In the genomic region with DNA sequence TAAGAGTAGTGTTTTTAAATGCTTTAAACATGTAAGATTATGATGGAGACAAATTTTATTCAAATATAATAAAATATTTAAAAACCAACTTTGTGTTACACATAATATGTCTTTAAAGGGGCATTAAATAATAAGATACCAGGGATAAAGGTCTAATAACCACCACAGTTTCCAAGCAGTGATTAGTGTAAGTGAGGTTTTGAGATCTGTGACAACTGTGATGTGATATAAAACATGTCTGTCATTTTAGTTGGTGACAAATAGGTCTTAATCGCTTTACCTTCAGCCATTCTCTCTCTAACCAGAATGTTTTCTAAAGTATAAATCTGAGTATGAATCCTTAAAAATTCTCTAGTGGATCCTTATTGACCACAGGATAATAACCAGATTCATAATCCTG, we compare ENCODE assay signal across 32 cellular contexts. TPM values are rescaled to one million over a fixed set of nuclear protein-coding genes. Genes with fewer than 3 reads are reported as not detected.
DNase-seq lines count a peak whose midpoint lies in the region; ATAC-seq and TF ChIP-seq lines count a peak whose summit lies in the region.
"Had no signal": no experiment of that assay in that cellular context is flagged by ENCODE, and none has a peak within 500 bp of the region (broad histone marks: within the 10 kb centered on the region; RNA-seq: fewer than 3 reads in every experiment).

No MANE protein-coding gene starts in this region.

- H3K4me3 ChIP-seq in heart right ventricle: no peak overlapping the region
- H3K4me3 ChIP-seq: A549; BLaER1; BLaER1 treated with 17β-estradiol and CSF1 and Interleukin-3, amounts not matched to agents 10 nM and 100 nM had no signal

- no peaks in the 10 kb centered on the region for H3K4me1 ChIP-seq in heart right ventricle
- H3K4me1 ChIP-seq: A549, BE2C, BLaER1, Caco-2 had no signal

- H3K4me3 Mint-ChIP-seq in central memory CD8-positive, alpha-beta T cell: no peak overlapping the region
- no peak overlapping the region for H3K4me3 Mint-ChIP-seq in stimulated activated memory B cell treated with anti-CD40 and anti-IgM and Interleukin-4, amounts not matched to agents 10 μg/mL and 1 μg/mL and 100 μg/mL, for 72 hours
- H3K4me3 Mint-ChIP-seq: B cell; CD4-positive, alpha-beta memory T cell; CD4-positive, alpha-beta T cell; CD4-positive, CD25-positive, alpha-beta regulatory T cell; CD8-positive, alpha-beta memory T cell; CD8-positive, alpha-beta T cell had no signal

- H3K27ac Mint-ChIP-seq in central memory CD8-positive, alpha-beta T cell (ENCODE audit: low read depth): peak overlapping the region; percentile 17
- H3K27ac Mint-ChIP-seq in stimulated activated memory B cell treated with anti-CD40 and anti-IgM and Interleukin-4, amounts not matched to agents 10 μg/mL and 1 μg/mL and 100 μg/mL, for 72 hours: peak overlapping the region; percentile 17
- H3K27ac Mint-ChIP-seq: B cell; CD4-positive, alpha-beta T cell; CD4-positive, CD25-positive, alpha-beta regulatory T cell; CD8-positive, alpha-beta T cell had no signal

- peaks cover 9% of the 10 kb centered on the region for H3K36me3 Mint-ChIP-seq in central memory CD8-positive, alpha-beta T cell (ENCODE audit: insufficient read depth)
- peaks cover 12% of the 10 kb centered on the region for H3K36me3 Mint-ChIP-seq in stimulated activated memory B cell treated with anti-CD40 and anti-IgM and Interleukin-4, amounts not matched to agents 10 μg/mL and 1 μg/mL and 100 μg/mL, for 72 hours

- H3K9me3 ChIP-seq in heart right ventricle: no peaks in the 10 kb centered on the region
- H3K9me3 ChIP-seq: A549; BE2C; BLaER1; BLaER1 treated with 17β-estradiol and CSF1 and Interleukin-3, amounts not matched to agents 10 nM and 100 nM; Caco-2 had no signal

- intact Hi-C loops in Right ventricle myocardium superior (cut with DNase I) (no loop called here), heart right ventricle (cut with DNase I) (loop anchor here in 1 of 10 donors (10.0 kb wide), 1 partner anchor 113 kb away; no protein-coding TSS in a partner anchor)

- H3K9me3 Mint-ChIP-seq in central memory CD8-positive, alpha-beta T cell: no peaks in the 10 kb centered on the region
- H3K9me3 Mint-ChIP-seq in stimulated activated memory B cell treated with anti-CD40 and anti-IgM and Interleukin-4, amounts not matched to agents 10 μg/mL and 1 μg/mL and 100 μg/mL, for 72 hours: no peaks in the 10 kb centered on the region
- H3K9me3 Mint-ChIP-seq: CD4-positive, alpha-beta memory T cell; CD4-positive, alpha-beta T cell; CD4-positive, CD25-positive, alpha-beta regulatory T cell; CD8-positive, alpha-beta memory T cell; CD8-positive, alpha-beta T cell had no signal

- no peaks in the 10 kb centered on the region for H3K4me1 Mint-ChIP-seq in central memory CD8-positive, alpha-beta T cell
- H3K4me1 Mint-ChIP-seq in stimulated activated memory B cell treated with anti-CD40 and anti-IgM and Interleukin-4, amounts not matched to agents 10 μg/mL and 1 μg/mL and 100 μg/mL, for 72 hours: no peaks in the 10 kb centered on the region
- H3K4me1 Mint-ChIP-seq: B cell; CD8-positive, alpha-beta memory T cell had no signal

- TF ChIP-seq CTCF in heart right ventricle (IDR thresholded peaks at IDR 0.05): no peak

- H3K36me3 ChIP-seq in heart right ventricle: peaks cover 0 to 70% (median 12%) of the 10 kb centered on the region in 9 donors
- H3K36me3 ChIP-seq: BE2C had no signal

- H3K27me3 Mint-ChIP-seq in central memory CD8-positive, alpha-beta T cell: no peaks in the 10 kb centered on the region
- no peaks in the 10 kb centered on the region for H3K27me3 Mint-ChIP-seq in stimulated activated memory B cell treated with anti-CD40 and anti-IgM and Interleukin-4, amounts not matched to agents 10 μg/mL and 1 μg/mL and 100 μg/mL, for 72 hours
- H3K27me3 Mint-ChIP-seq: B cell; CD4-positive, alpha-beta memory T cell; CD4-positive, alpha-beta T cell; CD4-positive, CD25-positive, alpha-beta regulatory T cell; CD8-positive, alpha-beta memory T cell had no signal

- no peaks in the 10 kb centered on the region for H3K27me3 ChIP-seq in heart right ventricle
- H3K27me3 ChIP-seq: BE2C; BLaER1; BLaER1 treated with 17β-estradiol and CSF1 and Interleukin-3, amounts not matched to agents 10 nM and 100 nM had no signal

- 58 to 75% methylated on average over 1 of the region's 1 CpG for WGBS in heart right ventricle, 2 donors

- DNase-seq in Right ventricle myocardium superior: no peak
- DNase-seq in heart right ventricle: no peak
- no peak for DNase-seq in central memory CD8-positive, alpha-beta T cell (ENCODE audit: low spot score in 2 of 2)
- no peak for DNase-seq in occipital lobe (lab: John Stamatoyannopoulos, UW)
- DNase-seq: 8988T; ACHN; AML-193; BE2C; C1 segment of cervical spinal cord; Caco-2; Calu3; CD4-positive, alpha-beta memory T cell; CD4-positive, alpha-beta T cell; CD4-positive, CD25-positive, alpha-beta regulatory T cell; CD8-positive, alpha-beta memory T cell; CD8-positive, alpha-beta T cell; COR-L47; DMS 273 treated with DMSO at 0.1 percent for 48 hours; DMS153; DMS53; DMS79; DMS79 treated with DMSO at 0.1 percent for 48 hours; DND-41; EL had no signal

- ATAC-seq in Right ventricle myocardium superior (ENCODE audit: poor library complexity) (peak; percentile 55), heart right ventricle (no peak), GM18519 (IDR thresholded peaks at IDR 0.05; ENCODE audit: low FRiP score, unreplicated experiment) (no peak)
- ATAC-seq in central memory CD8-positive, alpha-beta T cell (replicated peaks; ENCODE audit: extremely low read depth, poor library complexity, severe bottlenecking): no peak
- no peak for ATAC-seq in stimulated activated memory B cell treated with anti-CD40 and anti-IgM and Interleukin-4, amounts not matched to agents 10 μg/mL and 1 μg/mL and 100 μg/mL, for 72 hours
- ATAC-seq: A549; CD8-positive, alpha-beta T cell had no signal

- H3K27ac ChIP-seq in heart right ventricle: no peak overlapping the region
- H3K27ac ChIP-seq: 22Rv1; A549; BLaER1; BLaER1 treated with 17β-estradiol and CSF1 and Interleukin-3, amounts not matched to agents 10 nM and 100 nM; C4-2B had no signal

RNA-seq across cellular contexts. Expression of gene PPIP5K2, which starts 28.1 kb away (rescaled TPM):
- total RNA-seq in Right ventricle myocardium superior (43.9 TPM), heart right ventricle (10 to 100 TPM; 30.8 to 72.9 (median 35.6) TPM), occipital lobe (135 TPM)
- polyA plus RNA-seq in heart right ventricle: 10 to 100 TPM; 17.1 to 44.0 TPM

RNA-seq across cellular contexts. Expression of gene GIN1, which starts 28.3 kb away (rescaled TPM):
- 16.2 TPM for total RNA-seq in Right ventricle myocardium superior
- 10 to 100 TPM; 12.0 to 19.7 (median 13.7) TPM for total RNA-seq in heart right ventricle
- polyA plus RNA-seq in heart right ventricle: 1 to 10 TPM; 5.6 to 7.1 TPM
- 19.3 TPM for total RNA-seq in occipital lobe
